Comparison of ENCODE assay signal across 8 cellular contexts in genomic region chr18:62522178-62522509, GRCh38. TPM values are rescaled to one million over a fixed set of nuclear protein-coding genes. Genes with fewer than 3 reads are reported as not detected.
DNase-seq lines count a peak whose midpoint lies in the region; ATAC-seq and TF ChIP-seq lines count a peak whose summit lies in the region.

No MANE protein-coding gene starts in this region.

- no peaks in the 10 kb centered on the region for H3K27me3 ChIP-seq in layer of hippocampus (ENCODE audit: control insufficient read depth, insufficient read depth, low read length)
- H3K27me3 ChIP-seq in tibial artery = no peaks in the 10 kb centered on the region

- peaks cover 31% of the 10 kb centered on the region for H3K4me1 Mint-ChIP-seq in CD14-positive monocyte

- no peak for TF ChIP-seq CTCF in CD14-positive monocyte (IDR thresholded peaks at IDR 0.05)
- no peak for TF ChIP-seq CTCF in tibial artery (IDR thresholded peaks at IDR 0.05)

- intact Hi-C loops in CD14-positive monocyte (cut with micrococcal nuclease) = loop anchor here (5.0 to 10.0 kb wide), 5 partner anchors 40 to 337 kb away; partner anchors contain the start of genes PIGN (in 2 of the 2) and RELCH (in 2 of the 2)
- intact Hi-C loops in tibial artery (cut with DNase I; ENCODE audit: low total_unique reads) = loop anchor here (2.0 to 10.0 kb wide), 4 partner anchors 85 to 903 kb away; partner anchors contain the start of genes PIGN, RELCH and VPS4B

- peak overlapping the region; percentile 36 to 80 (median 70) for H3K27ac Mint-ChIP-seq in CD14-positive monocyte

- H3K36me3 ChIP-seq in tibial artery = no peaks in the 10 kb centered on the region

- H3K27ac ChIP-seq in adipose tissue (ENCODE audit: low read depth, low read length) = peak overlapping the region; percentile 97
- peak overlapping the region; percentile 94 for H3K27ac ChIP-seq in layer of hippocampus (ENCODE audit: low read depth, low read length)
- H3K27ac ChIP-seq in tibial artery = peak overlapping the region; percentile 99 to 100

- peak overlapping the region; percentile 98 for H3K4me3 ChIP-seq in tibial artery

- peaks cover 2 to 9% of the 10 kb centered on the region in 2 donors for H3K36me3 Mint-ChIP-seq in CD14-positive monocyte

- H3K4me3 Mint-ChIP-seq in CD14-positive monocyte = peak overlapping the region; percentile 79 to 97

- peaks cover 0 to 2% (median 0%) of the 10 kb centered on the region in 7 donors for H3K9me3 Mint-ChIP-seq in CD14-positive monocyte

- ATAC-seq in GM19372 (IDR thresholded peaks at IDR 0.05; ENCODE audit: low read depth, unreplicated experiment) = peak; percentile 1
- peak; percentile 0 for ATAC-seq in HG03469 (IDR thresholded peaks at IDR 0.05; ENCODE audit: unreplicated experiment)

- 0 to 1% (median 1%) methylated on average over 32 of the region's 32 CpGs for WGBS in adipose tissue, 3 donors

- H3K4me1 ChIP-seq in tibial artery = peaks cover 0 to 17% (median 8%) of the 10 kb centered on the region in 4 donors

- no peaks in the 10 kb centered on the region for H3K9me3 ChIP-seq in tibial artery

- H3K27me3 Mint-ChIP-seq in CD14-positive monocyte (ENCODE audit: low read depth in 3 of 3) = peaks cover 0 to 10% (median 4%) of the 10 kb centered on the region in 3 donors

- DNase-seq in CD14-positive monocyte (ENCODE audit: low spot score) = no peak
- DNase-seq in tibial artery = no peak
- no peak for DNase-seq in activated CD4-positive, CD25-positive, alpha-beta regulatory T cell (lab: John Stamatoyannopoulos, UW)
- DNase-seq in HUDEP-2 (lab: John Stamatoyannopoulos, UW; ENCODE audit: unreplicated experiment in 76 of 76) = no peak

RNA-seq across cellular contexts. Expression of gene ZCCHC2, which starts 0.7 kb away (rescaled TPM):
- polyA plus RNA-seq in CD14-positive monocyte = under 1 TPM; 0.59 to 0.71 TPM
- 1 to 10 TPM; 4.1 to 9.5 (median 5.1) TPM for polyA plus RNA-seq in adipose tissue
